Comparison of ENCODE assay signal across 8 cellular contexts in genomic region chr7:24587853-24588252, GRCh38. TPM values are rescaled to one million over a fixed set of nuclear protein-coding genes. Genes with fewer than 3 reads are reported as not detected.
DNase-seq lines count a peak whose midpoint lies in the region; ATAC-seq, FAIRE-seq and TF ChIP-seq lines count a peak whose summit lies in the region.

No MANE protein-coding gene starts in this region.

- H3K9me3 ChIP-seq in small intestine (ENCODE audit: control insufficient read depth, low read depth) = no peaks in the 10 kb centered on the region

- no peak for FAIRE-seq in small intestine (lab: Jason Lieb, UNC)

- 82 to 90% (median 87%) methylated on average over 3 of the region's 3 CpGs for WGBS in small intestine, 3 donors

- DNase-seq in T-cell (peak; percentile 17 to 71 (median 54)), dermis microvascular lymphatic vessel endothelial cell (ENCODE audit: low read depth in 2 of 2) (peak; percentile 11 to 15), small intestine (peak; percentile 13), NCI-H446 (lab: John Stamatoyannopoulos, UW) (no peak)

- H3K27ac ChIP-seq in 22Rv1 = no peak overlapping the region
- H3K27ac ChIP-seq in small intestine (ENCODE audit: low read depth in 1 of 2, low read length in 1 of 2) = no peak overlapping the region

- no peaks in the 10 kb centered on the region for H3K9me3 Mint-ChIP-seq in T-cell

- peaks cover 12 to 17% (median 14%) of the 10 kb centered on the region in 3 donors for H3K4me1 Mint-ChIP-seq in T-cell

- H3K4me3 ChIP-seq in small intestine (ENCODE audit: low read depth in 1 of 2, low read length in 2 of 2) = no peak overlapping the region

- ATAC-seq in GM18517 (IDR thresholded peaks at IDR 0.05; ENCODE audit: unreplicated experiment) (peak; percentile 74), HG03280 (IDR thresholded peaks at IDR 0.05; ENCODE audit: unreplicated experiment) (peak; percentile 61), T-cell (replicated peaks in 1 of 4) (peak; percentile 58 to 94 (median 62)), HG03469 (IDR thresholded peaks at IDR 0.05; ENCODE audit: unreplicated experiment) (no peak)

- TF ChIP-seq CTCF in 22Rv1 (IDR thresholded peaks at IDR 0.05) = peak; percentile 60

- CTCF ChIA-PET in T-cell (lab: Charles Lee) = interaction anchor here (0.8 to 1.3 kb wide), 5 partner anchors 11 to 1017 kb away, joined by 3 to 5 read pairs (median 3); no protein-coding TSS in a partner anchor

- H3K27me3 ChIP-seq in small intestine (ENCODE audit: control insufficient read depth in 2 of 2, insufficient read depth in 2 of 2, low read length in 2 of 2) = no peaks in the 10 kb centered on the region

- H3K36me3 Mint-ChIP-seq in T-cell = peaks cover 4% of the 10 kb centered on the region

- H3K4me1 ChIP-seq in small intestine (ENCODE audit: control insufficient read depth in 2 of 2, insufficient read depth in 1 of 2, low read depth in 1 of 2, low read length in 1 of 2) = no peaks in the 10 kb centered on the region

- no peak overlapping the region for H3K4me3 Mint-ChIP-seq in T-cell

- H3K27me3 Mint-ChIP-seq in T-cell = no peaks in the 10 kb centered on the region

- H3K36me3 ChIP-seq in small intestine (ENCODE audit: control insufficient read depth in 2 of 2, insufficient read depth in 2 of 2, low read length in 2 of 2) = no peaks in the 10 kb centered on the region

- no peak overlapping the region for H3K27ac Mint-ChIP-seq in T-cell

- POLR2A ChIA-PET in T-cell (lab: Charles Lee) = no interaction called here

RNA-seq across cellular contexts. Expression of gene PALS2, which starts 14.6 kb away (rescaled TPM):
- total RNA-seq in T-cell (10 to 100 TPM; 26.1 to 60.0 (median 31.0) TPM), dermis microvascular lymphatic vessel endothelial cell (10.6 and 11.4 TPM in 2 replicates)
- polyA plus RNA-seq in small intestine = 1 to 10 TPM; 1.6 to 3.4 (median 1.8) TPM

Comparison
In these comparisons a context has a peak if more than half of its experiments do, and no peak if none do; other contexts are left out.
1. DNase-seq: peak in T-cell (34 of 34), dermis microvascular lymphatic vessel endothelial cell (2 of 2) and small intestine (single experiment); none in NCI-H446 (0 of 2).